ENCODE assay signal across 20 cellular contexts in genomic region chrM:15251-15769, GRCh38.
DNase-seq lines count a peak whose midpoint lies in the region; ATAC-seq, FAIRE-seq and TF ChIP-seq lines count a peak whose summit lies in the region.
"Had no signal": no experiment of that assay in that cellular context is flagged by ENCODE, and none has a peak within 500 bp of the region (broad histone marks: within the 10 kb centered on the region; RNA-seq: fewer than 3 reads in every experiment).

No MANE protein-coding gene starts in this region.

- H3K27me3 ChIP-seq in HepG2 (ENCODE audit: control insufficient read depth in 1 of 2, insufficient read depth in 2 of 2, low read length in 2 of 2) (no peaks in the 10 kb centered on the region), right lobe of liver (no peaks in the 10 kb centered on the region), K562 (ENCODE audit: control insufficient read depth in 2 of 2, insufficient read depth in 2 of 2, low read length in 2 of 2) (no peaks in the 10 kb centered on the region)
- H3K27me3 ChIP-seq: BLaER1 treated with 17β-estradiol and CSF1 and Interleukin-3, amounts not matched to agents 10 nM and 100 nM had no signal

- under 1% methylated on average over 15 of the region's 15 CpGs for WGBS in HepG2 (ENCODE audit: low lambda C conversion rate)
- 0% methylated on average over 15 of the region's 15 CpGs for WGBS in right lobe of liver (ENCODE audit: insufficient coverage, low coverage, low lambda C conversion rate, missing lambda C conversion rate)
- WGBS in K562 (ENCODE audit: insufficient coverage, low coverage, missing lambda C conversion rate), result under 1% methylated on average over 15 of the region's 15 CpGs

- no peaks in the 10 kb centered on the region for H4K20me1 ChIP-seq in HepG2 (ENCODE audit: insufficient read depth, low read length)
- no peaks in the 10 kb centered on the region for H4K20me1 ChIP-seq in K562 (replicated peaks; ENCODE audit: control insufficient read depth, insufficient read depth, low read length)
- H4K20me1 ChIP-seq: BLaER1 treated with 17β-estradiol and CSF1 and Interleukin-3, amounts not matched to agents 10 nM and 100 nM had no signal

- H3K4me3 ChIP-seq in HepG2 (replicated peaks in 1 of 3; ENCODE audit: insufficient read depth in 1 of 3, low read depth in 2 of 3, low read length in 3 of 3), result no peak overlapping the region
- no peak overlapping the region for H3K4me3 ChIP-seq in right lobe of liver
- H3K4me3 ChIP-seq in K562, result no peak overlapping the region
- H3K4me3 ChIP-seq: A549; BLaER1 treated with 17β-estradiol and CSF1 and Interleukin-3, amounts not matched to agents 10 nM and 100 nM had no signal

- no peak for ATAC-seq in HepG2
- ATAC-seq in right lobe of liver, result no peak
- no peak for ATAC-seq in K562
- ATAC-seq: A549; CD8-positive, alpha-beta T cell had no signal

- no peak overlapping the region for H3K4me2 ChIP-seq in HepG2 (ENCODE audit: low read depth, low read length)
- H3K4me2 ChIP-seq in K562 (ENCODE audit: insufficient read depth, low read length), result no peak overlapping the region
- H3K4me2 ChIP-seq: A549; BLaER1 treated with 17β-estradiol and CSF1 and Interleukin-3, amounts not matched to agents 10 nM and 100 nM had no signal

- no TSS peak for BruUV-seq in HepG2 (replicated peaks; lab: Mats Ljungman, UMichigan)
- no TSS peak for BruUV-seq in K562 (replicated peaks; lab: Mats Ljungman, UMichigan)

- TF ChIP-seq RAD21 in HepG2 (CRISPR knock-in tag; IDR thresholded peaks at IDR 0.05) (no peak), K562 (CRISPR knock-in tag; conservative IDR thresholded peaks at IDR 0.05 in 1 of 2, IDR thresholded peaks at IDR 0.05 in 1 of 2) (no peak)

- intact Hi-C loops in HepG2 (cut with micrococcal nuclease; ENCODE audit: unreplicated experiment), result no loop called here
- intact Hi-C loops in right lobe of liver (cut with DNase I), result no loop called here
- intact Hi-C loops in K562 (cut with micrococcal nuclease), result no loop called here

- H3K9me3 ChIP-seq in HepG2 (ENCODE audit: low read length) (no peaks in the 10 kb centered on the region), right lobe of liver (no peaks in the 10 kb centered on the region), K562 (replicated peaks; ENCODE audit: control insufficient read depth, insufficient read depth, low read depth, low read length) (no peaks in the 10 kb centered on the region)
- H3K9me3 ChIP-seq: A549; BLaER1 treated with 17β-estradiol and CSF1 and Interleukin-3, amounts not matched to agents 10 nM and 100 nM; Caco-2 had no signal

- DNase-seq in HepG2 (ENCODE audit: low spot score), result no peak
- DNase-seq in right lobe of liver, result no peak
- no peak for DNase-seq in K562 (ENCODE audit: extremely low read depth in 1 of 4, low spot score in 3 of 4)
- DNase-seq in amniotic stem cell (lab: John Stamatoyannopoulos, UW), result no peak
- no peak for DNase-seq in T-helper 9 cell
- DNase-seq: AML-193; Caco-2; Calu3; CD4-positive, alpha-beta T cell; CD8-positive, alpha-beta T cell; DMS79 treated with DMSO at 0.1 percent for 48 hours; GF-D8 had no signal

- TF ChIP-seq EP300 in HepG2 (IDR thresholded peaks at IDR 0.05; ENCODE audit: low read depth in 2 of 2, low read length in 2 of 2) (no peak), HepG2 (CRISPR knock-in tag; IDR thresholded peaks at IDR 0.05; ENCODE audit: borderline replicate concordance) (no peak), K562 (IDR thresholded peaks at IDR 0.05; ENCODE audit: low read length) (no peak)

- H3K27ac ChIP-seq in HepG2 (ENCODE audit: extremely low read length, insufficient read depth, low read length), result no peak overlapping the region
- no peak overlapping the region for H3K27ac ChIP-seq in right lobe of liver
- H3K27ac ChIP-seq in K562 (ENCODE audit: extremely low read depth, low read depth, low read length), result no peak overlapping the region
- H3K27ac ChIP-seq: 22Rv1; A549; BLaER1 treated with 17β-estradiol and CSF1 and Interleukin-3, amounts not matched to agents 10 nM and 100 nM; C4-2B had no signal

- in situ Hi-C loops in HepG2 (cut with HindIII; ENCODE audit: extremely low pct_ligation_motif_present, low pct_unique_long_range_greater_than_20kb), result no loop called here
- in situ Hi-C loops in K562 (cut with MboI), result no loop called here

- H3K36me3 ChIP-seq in HepG2 (replicated peaks in 1 of 2; ENCODE audit: control insufficient read depth in 1 of 2, insufficient read depth in 2 of 2, low read length in 2 of 2), result no peaks in the 10 kb centered on the region
- H3K36me3 ChIP-seq in right lobe of liver, result no peaks in the 10 kb centered on the region
- no peaks in the 10 kb centered on the region for H3K36me3 ChIP-seq in K562 (ENCODE audit: control insufficient read depth, insufficient read depth, low read length)
- H3K36me3 ChIP-seq: BLaER1 treated with 17β-estradiol and CSF1 and Interleukin-3, amounts not matched to agents 10 nM and 100 nM had no signal

- no peak for FAIRE-seq in HepG2 (lab: Jason Lieb, UNC)
- FAIRE-seq in K562 (lab: Jason Lieb, UNC), result no peak
- FAIRE-seq: A549, D721Med, G401.6, GM12891, GM19239 had no signal

- H3K9ac ChIP-seq in HepG2 (ENCODE audit: insufficient read depth, low read depth, low read length) (no peak overlapping the region), K562 (ENCODE audit: insufficient read depth in 1 of 2, low read depth in 2 of 2, low read length in 2 of 2) (no peak overlapping the region)
- H3K9ac ChIP-seq: BLaER1 treated with 17β-estradiol and CSF1 and Interleukin-3, amounts not matched to agents 10 nM and 100 nM had no signal

- H3K79me2 ChIP-seq in HepG2 (ENCODE audit: insufficient read depth, low read length) (no peaks in the 10 kb centered on the region), K562 (ENCODE audit: control insufficient read depth, insufficient read depth, low read length) (no peaks in the 10 kb centered on the region)

- TF ChIP-seq POLR2A in HepG2 (IDR thresholded peaks at IDR 0.05; ENCODE audit: insufficient read depth in 1 of 2, low read depth in 2 of 2, low read length in 2 of 2) (no peak), right lobe of liver (IDR thresholded peaks at IDR 0.05) (no peak), K562 (conservative IDR thresholded peaks at IDR 0.05) (no peak)

- POLR2A ChIA-PET in HepG2 (lab: Yijun Ruan, JAX) (interaction anchor here (7.4 kb wide), 1 partner anchor 11 kb away, joined by 3907 read pairs; no protein-coding TSS in a partner anchor), K562 (lab: Yijun Ruan, JAX) (interaction anchor here (9.0 kb wide), 1 partner anchor 11 kb away, joined by 53806 read pairs; no protein-coding TSS in a partner anchor)

- H3K4me1 ChIP-seq in HepG2 (ENCODE audit: insufficient read depth, low read length) (no peaks in the 10 kb centered on the region), right lobe of liver (no peaks in the 10 kb centered on the region), K562 (replicated peaks in 1 of 2; ENCODE audit: control insufficient read depth in 2 of 2, insufficient read depth in 2 of 2, low read length in 2 of 2) (no peaks in the 10 kb centered on the region)
- H3K4me1 ChIP-seq: A549; BLaER1 treated with 17β-estradiol and CSF1 and Interleukin-3, amounts not matched to agents 10 nM and 100 nM; Caco-2 had no signal

- no peak overlapping the region for H2AFZ ChIP-seq in HepG2 (ENCODE audit: low read length)
- H2AFZ ChIP-seq in K562 (ENCODE audit: low read depth, low read length), result no peak overlapping the region

- TF ChIP-seq CTCF in HepG2 (CRISPR knock-in tag; IDR thresholded peaks at IDR 0.05) (no peak), right lobe of liver (IDR thresholded peaks at IDR 0.05) (no peak), K562 (IDR thresholded peaks at IDR 0.05 in 2 of 3, conservative IDR thresholded peaks at IDR 0.05 in 1 of 3; ENCODE audit: insufficient read depth in 2 of 3, low read depth in 1 of 3, low read length in 3 of 3) (no peak)

- CTCF ChIA-PET in HepG2 (lab: Yijun Ruan, JAX; ENCODE audit: low intra/inter-chr PET ratio, low total read pairs), result interaction anchor here (8.0 kb wide), 1 partner anchor 12 kb away, joined by 518 read pairs; no protein-coding TSS in a partner anchor
- CTCF ChIA-PET in K562 (lab: Yijun Ruan, JAX; ENCODE audit: low intra/inter-chr PET ratio), result interaction anchor here (7.2 kb wide), 1 partner anchor 11 kb away, joined by 1054 read pairs; no protein-coding TSS in a partner anchor

- no peaks in the 10 kb centered on the region for H3K9me1 ChIP-seq in K562 (ENCODE audit: control insufficient read depth, insufficient read depth, low read length)

TF ChIP-seq in HepG2, 621 proteins besides CTCF, POLR2A, EP300 and RAD21 (continues in another document):
- peak; percentile 98 for TF ChIP-seq SRSF1 (optimal IDR thresholded peaks at IDR 0.05; ENCODE audit: low read depth, low read length)
- TF ChIP-seq CCAR2 (optimal IDR thresholded peaks at IDR 0.05; ENCODE audit: low read depth, low read length), result peak; percentile 97
- no peak for TF ChIP-seq KLF15 (CRISPR knock-in tag; IDR thresholded peaks at IDR 0.05; ENCODE audit: borderline replicate concordance)

TF ChIP-seq in K562, 482 proteins besides CTCF, POLR2A, EP300 and RAD21:
- TF ChIP-seq ETV6 (IDR thresholded peaks at IDR 0.05; ENCODE audit: borderline replicate concordance in 1 of 2, low read depth in 2 of 2, low read length in 1 of 2) (no peak), ETV6 (CRISPR knock-in tag; IDR thresholded peaks at IDR 0.05; ENCODE audit: borderline replicate concordance) (no peak), TBP (optimal IDR thresholded peaks at IDR 0.05; ENCODE audit: low read depth, low read length) (peak; percentile 5), ZBTB7A (IDR thresholded peaks at IDR 0.05; ENCODE audit: borderline replicate concordance, control insufficient read depth, low read depth, low read length) (no peak)
TF ChIP-seq in K562: peak in this region for 1.

Comparison
In these comparisons a context has a peak if more than half of its experiments do, and no peak if none do; other contexts are left out.
1. Of the 241 proteins assayed by ChIP-seq in both HepG2 and K562: peak only in HepG2: CCAR2, HNRNPH1, SRSF1, U2AF1 and XRCC5; only in K562: TBP; in both: none; in neither: 235.